Comparison of ENCODE assay signal across 1 cellular context in the genomic region with DNA sequence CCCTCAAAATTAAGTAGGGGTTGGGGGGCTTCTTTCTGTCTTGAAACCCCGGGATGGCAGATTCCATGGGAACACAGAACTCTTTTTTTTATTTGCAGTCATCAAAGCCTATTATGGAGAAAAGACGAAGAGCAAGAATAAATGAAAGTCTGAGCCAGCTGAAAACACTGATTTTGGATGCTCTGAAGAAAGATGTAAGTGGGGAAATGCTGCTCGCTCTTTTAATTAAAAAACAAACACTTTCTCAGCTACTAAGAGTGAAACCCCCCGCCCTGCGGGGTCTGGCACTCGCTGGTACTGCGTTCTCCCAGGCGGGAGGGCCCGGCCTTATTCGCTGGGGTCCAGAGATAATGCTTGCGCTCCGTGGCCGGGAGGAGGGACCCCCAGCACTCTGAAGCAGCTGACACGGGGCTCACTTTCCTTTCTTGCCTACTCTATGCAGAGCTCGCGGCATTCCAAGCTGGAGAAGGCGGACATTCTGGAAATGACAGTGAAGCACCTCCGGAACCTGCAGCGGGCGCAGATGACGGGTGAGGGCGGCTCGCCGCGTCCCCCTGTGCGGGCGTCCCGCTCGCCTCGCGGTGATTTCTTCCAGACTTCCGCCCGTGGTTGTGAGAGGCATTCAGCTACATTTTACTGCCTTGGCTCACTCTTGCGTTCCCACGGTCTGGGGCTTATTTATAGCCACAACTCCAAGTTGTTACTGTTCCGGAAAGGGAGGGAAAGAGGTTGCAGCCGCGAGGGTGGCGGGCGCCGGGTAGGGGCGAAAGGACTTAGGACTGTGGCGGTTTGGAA.
A peak's percentile ranks its signal among the peaks of the same experiment; 100 is the strongest.
TF ChIP-seq lines count a peak whose summit lies in the region.

No MANE protein-coding gene starts in this region.

TF ChIP-seq in K562, 482 proteins besides CTCF, POLR2A, EP300 and RAD21 (continued from another document and continues in another):
- TF ChIP-seq ELF2 (CRISPR knock-in tag; IDR thresholded peaks at IDR 0.05): peak; percentile 68; the same call in 1 of the 2 replicates
- TF ChIP-seq KAT7 (CRISPR knock-in tag; IDR thresholded peaks at IDR 0.05; ENCODE audit: borderline replicate concordance): peak; percentile 91; the same call in 1 of the 2 replicates
- TF ChIP-seq BCOR (IDR thresholded peaks at IDR 0.05): peak; percentile 39; the same call in 1 of the 2 replicates
- TF ChIP-seq ETV1 (tag; conservative IDR thresholded peaks at IDR 0.05; ENCODE audit: low read depth): peak; percentile 69
- TF ChIP-seq ZNF668 (CRISPR knock-in tag; IDR thresholded peaks at IDR 0.05): no peak
- TF ChIP-seq TSC22D4 (tag; IDR thresholded peaks at IDR 0.05): no peak
- TF ChIP-seq IRF2 (CRISPR knock-in tag; IDR thresholded peaks at IDR 0.05): no peak
- TF ChIP-seq RNF2 (IDR thresholded peaks at IDR 0.05): no peak
- TF ChIP-seq TEAD4 (IDR thresholded peaks at IDR 0.05; ENCODE audit: low read length): peak; percentile 2; the same call in 1 of the 2 replicates
- no peak for TF ChIP-seq TEAD4 (CRISPR knock-in tag; IDR thresholded peaks at IDR 0.05; ENCODE audit: borderline replicate concordance)
- TF ChIP-seq SP1 (CRISPR knock-in tag; IDR thresholded peaks at IDR 0.05): peak; percentile 64; the same call in 1 of the 2 replicates
- TF ChIP-seq, protein P1, sequence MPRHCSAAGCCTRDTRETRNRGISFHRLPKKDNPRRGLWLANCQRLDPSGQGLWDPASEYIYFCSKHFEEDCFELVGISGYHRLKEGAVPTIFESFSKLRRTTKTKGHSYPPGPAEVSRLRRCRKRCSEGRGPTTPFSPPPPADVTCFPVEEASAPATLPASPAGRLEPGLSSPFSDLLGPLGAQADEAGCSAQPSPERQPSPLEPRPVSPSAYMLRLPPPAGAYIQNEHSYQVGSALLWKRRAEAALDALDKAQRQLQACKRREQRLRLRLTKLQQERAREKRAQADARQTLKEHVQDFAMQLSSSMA (CRISPR knock-in tag; IDR thresholded peaks at IDR 0.05): 0 out of 2 replicates have a peak, but pooled peaks have one; percentile 19
- no peak for TF ChIP-seq TARDBP (IDR thresholded peaks at IDR 0.05)
- TF ChIP-seq POLR2AphosphoS2 (IDR thresholded peaks at IDR 0.05; ENCODE audit: low read length): 0 out of 2 replicates have a peak, but pooled peaks have one; percentile 17
- TF ChIP-seq, protein P2, sequence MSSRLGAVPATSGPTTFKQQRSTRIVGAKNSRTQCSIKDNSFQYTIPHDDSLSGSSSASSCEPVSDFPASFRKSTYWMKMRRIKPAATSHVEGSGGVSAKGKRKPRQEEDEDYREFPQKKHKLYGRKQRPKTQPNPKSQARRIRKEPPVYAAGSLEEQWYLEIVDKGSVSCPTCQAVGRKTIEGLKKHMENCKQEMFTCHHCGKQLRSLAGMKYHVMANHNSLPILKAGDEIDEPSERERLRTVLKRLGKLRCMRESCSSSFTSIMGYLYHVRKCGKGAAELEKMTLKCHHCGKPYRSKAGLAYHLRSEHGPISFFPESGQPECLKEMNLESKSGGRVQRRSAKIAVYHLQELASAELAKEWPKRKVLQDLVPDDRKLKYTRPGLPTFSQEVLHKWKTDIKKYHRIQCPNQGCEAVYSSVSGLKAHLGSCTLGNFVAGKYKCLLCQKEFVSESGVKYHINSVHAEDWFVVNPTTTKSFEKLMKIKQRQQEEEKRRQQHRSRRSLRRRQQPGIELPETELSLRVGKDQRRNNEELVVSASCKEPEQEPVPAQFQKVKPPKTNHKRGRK (tag; IDR thresholded peaks at IDR 0.05): 0 out of 2 replicates have a peak, but pooled peaks have one; percentile 13
- TF ChIP-seq, protein P3, sequence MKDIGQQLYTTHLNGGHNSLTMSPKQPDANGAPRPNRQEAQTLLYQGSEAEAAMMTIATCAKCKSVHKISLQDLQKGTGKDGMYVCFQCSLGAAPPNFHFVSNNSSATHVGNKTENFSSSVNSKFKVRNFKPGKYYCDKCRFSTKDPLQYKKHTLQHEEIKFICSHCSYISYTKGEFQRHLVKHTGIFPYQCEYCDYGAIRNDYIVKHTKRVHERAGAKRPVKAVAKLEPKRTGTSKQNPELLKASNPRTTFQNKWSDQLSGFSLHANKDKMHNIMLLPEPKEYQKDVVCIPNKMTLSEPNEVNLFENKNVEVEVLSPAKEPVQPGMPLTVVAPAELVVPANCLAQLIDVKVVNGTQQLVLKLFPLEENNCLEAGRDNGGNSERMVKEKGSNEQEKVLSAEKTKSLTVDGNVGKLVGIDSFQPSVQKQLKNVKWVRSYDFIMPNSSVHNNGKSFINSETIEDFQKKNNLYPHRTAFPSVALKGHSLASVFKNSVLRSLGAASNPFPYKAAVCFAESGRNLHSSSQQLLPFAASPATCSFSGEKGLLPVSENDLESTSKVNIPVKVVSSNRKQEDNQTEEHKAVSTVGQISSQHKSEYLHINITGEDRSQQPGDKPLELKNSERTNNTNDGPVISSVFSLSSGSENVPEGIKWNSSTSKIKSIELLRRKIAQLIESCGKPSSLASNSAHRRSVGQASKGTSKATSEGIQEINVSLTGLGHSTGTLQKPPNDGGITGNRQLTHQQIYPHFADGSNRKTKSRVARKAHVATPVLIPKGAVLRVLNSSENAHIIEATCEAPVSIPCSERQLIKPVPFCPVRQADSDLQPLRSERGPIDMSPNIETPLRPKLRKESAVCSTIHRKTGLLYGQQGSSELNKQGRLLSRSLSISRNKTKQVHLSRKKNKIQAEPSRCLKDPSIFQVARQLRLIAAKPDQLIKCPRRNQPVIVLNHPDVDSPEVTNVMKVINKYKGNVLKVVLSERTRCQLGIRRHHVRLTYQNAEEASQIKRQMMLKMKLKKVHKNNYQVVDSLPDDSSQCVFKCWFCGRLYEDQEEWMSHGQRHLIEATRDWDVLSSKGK (CRISPR knock-in tag; IDR thresholded peaks at IDR 0.05): 0 out of 2 replicates have a peak, but pooled peaks have one; percentile 45
- peak; percentile 71 for TF ChIP-seq RBFOX2 (IDR thresholded peaks at IDR 0.05; ENCODE audit: low read depth, low read length)
- TF ChIP-seq ZNF165 (CRISPR knock-in tag; IDR thresholded peaks at IDR 0.05; ENCODE audit: borderline replicate concordance): no peak
- TF ChIP-seq KLF10 (CRISPR knock-in tag; IDR thresholded peaks at IDR 0.05): 0 out of 2 replicates have a peak, but pooled peaks have one; percentile 5
- TF ChIP-seq CHD1 (IDR thresholded peaks at IDR 0.05; ENCODE audit: low read length): peak; percentile 89
- TF ChIP-seq, protein P4, sequence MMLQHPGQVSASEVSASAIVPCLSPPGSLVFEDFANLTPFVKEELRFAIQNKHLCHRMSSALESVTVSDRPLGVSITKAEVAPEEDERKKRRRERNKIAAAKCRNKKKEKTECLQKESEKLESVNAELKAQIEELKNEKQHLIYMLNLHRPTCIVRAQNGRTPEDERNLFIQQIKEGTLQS (IDR thresholded peaks at IDR 0.05): no peak
- TF ChIP-seq, protein P4 (CRISPR knock-in tag; conservative IDR thresholded peaks at IDR 0.05): peak; percentile 56; the same call in 1 of the 2 replicates
- no peak for TF ChIP-seq NR2C2 (CRISPR knock-in tag; IDR thresholded peaks at IDR 0.05)
- TF ChIP-seq NR2C2 (tag; IDR thresholded peaks at IDR 0.05): no peak
- 0 out of 2 replicates have a peak, but pooled peaks have one; percentile 35 for TF ChIP-seq MEF2A (IDR thresholded peaks at IDR 0.05; ENCODE audit: control insufficient read depth, low read depth, low read length)
- TF ChIP-seq TBP (optimal IDR thresholded peaks at IDR 0.05; ENCODE audit: low read depth, low read length): no peak
- 0 out of 2 replicates have a peak, but pooled peaks have one; percentile 6 for TF ChIP-seq ZFX (CRISPR knock-in tag; IDR thresholded peaks at IDR 0.05)
- TF ChIP-seq SMARCE1 (IDR thresholded peaks at IDR 0.05): 0 out of 2 replicates have a peak, but pooled peaks have one; percentile 40
- TF ChIP-seq TCF3 (CRISPR knock-in tag; IDR thresholded peaks at IDR 0.05): 0 out of 2 replicates have a peak, but pooled peaks have one; percentile 3
- TF ChIP-seq, protein P5, sequence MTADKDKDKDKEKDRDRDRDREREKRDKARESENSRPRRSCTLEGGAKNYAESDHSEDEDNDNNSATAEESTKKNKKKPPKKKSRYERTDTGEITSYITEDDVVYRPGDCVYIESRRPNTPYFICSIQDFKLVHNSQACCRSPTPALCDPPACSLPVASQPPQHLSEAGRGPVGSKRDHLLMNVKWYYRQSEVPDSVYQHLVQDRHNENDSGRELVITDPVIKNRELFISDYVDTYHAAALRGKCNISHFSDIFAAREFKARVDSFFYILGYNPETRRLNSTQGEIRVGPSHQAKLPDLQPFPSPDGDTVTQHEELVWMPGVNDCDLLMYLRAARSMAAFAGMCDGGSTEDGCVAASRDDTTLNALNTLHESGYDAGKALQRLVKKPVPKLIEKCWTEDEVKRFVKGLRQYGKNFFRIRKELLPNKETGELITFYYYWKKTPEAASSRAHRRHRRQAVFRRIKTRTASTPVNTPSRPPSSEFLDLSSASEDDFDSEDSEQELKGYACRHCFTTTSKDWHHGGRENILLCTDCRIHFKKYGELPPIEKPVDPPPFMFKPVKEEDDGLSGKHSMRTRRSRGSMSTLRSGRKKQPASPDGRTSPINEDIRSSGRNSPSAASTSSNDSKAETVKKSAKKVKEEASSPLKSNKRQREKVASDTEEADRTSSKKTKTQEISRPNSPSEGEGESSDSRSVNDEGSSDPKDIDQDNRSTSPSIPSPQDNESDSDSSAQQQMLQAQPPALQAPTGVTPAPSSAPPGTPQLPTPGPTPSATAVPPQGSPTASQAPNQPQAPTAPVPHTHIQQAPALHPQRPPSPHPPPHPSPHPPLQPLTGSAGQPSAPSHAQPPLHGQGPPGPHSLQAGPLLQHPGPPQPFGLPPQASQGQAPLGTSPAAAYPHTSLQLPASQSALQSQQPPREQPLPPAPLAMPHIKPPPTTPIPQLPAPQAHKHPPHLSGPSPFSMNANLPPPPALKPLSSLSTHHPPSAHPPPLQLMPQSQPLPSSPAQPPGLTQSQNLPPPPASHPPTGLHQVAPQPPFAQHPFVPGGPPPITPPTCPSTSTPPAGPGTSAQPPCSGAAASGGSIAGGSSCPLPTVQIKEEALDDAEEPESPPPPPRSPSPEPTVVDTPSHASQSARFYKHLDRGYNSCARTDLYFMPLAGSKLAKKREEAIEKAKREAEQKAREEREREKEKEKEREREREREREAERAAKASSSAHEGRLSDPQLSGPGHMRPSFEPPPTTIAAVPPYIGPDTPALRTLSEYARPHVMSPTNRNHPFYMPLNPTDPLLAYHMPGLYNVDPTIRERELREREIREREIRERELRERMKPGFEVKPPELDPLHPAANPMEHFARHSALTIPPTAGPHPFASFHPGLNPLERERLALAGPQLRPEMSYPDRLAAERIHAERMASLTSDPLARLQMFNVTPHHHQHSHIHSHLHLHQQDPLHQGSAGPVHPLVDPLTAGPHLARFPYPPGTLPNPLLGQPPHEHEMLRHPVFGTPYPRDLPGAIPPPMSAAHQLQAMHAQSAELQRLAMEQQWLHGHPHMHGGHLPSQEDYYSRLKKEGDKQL (CRISPR knock-in tag; IDR thresholded peaks at IDR 0.05; ENCODE audit: borderline replicate concordance): 0 out of 2 replicates have a peak, but pooled peaks have one; percentile 16
- TF ChIP-seq, protein P6, sequence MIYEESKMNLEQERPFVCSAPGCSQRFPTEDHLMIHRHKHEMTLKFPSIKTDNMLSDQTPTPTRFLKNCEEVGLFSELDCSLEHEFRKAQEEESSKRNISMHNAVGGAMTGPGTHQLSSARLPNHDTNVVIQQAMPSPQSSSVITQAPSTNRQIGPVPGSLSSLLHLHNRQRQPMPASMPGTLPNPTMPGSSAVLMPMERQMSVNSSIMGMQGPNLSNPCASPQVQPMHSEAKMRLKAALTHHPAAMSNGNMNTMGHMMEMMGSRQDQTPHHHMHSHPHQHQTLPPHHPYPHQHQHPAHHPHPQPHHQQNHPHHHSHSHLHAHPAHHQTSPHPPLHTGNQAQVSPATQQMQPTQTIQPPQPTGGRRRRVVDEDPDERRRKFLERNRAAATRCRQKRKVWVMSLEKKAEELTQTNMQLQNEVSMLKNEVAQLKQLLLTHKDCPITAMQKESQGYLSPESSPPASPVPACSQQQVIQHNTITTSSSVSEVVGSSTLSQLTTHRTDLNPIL (CRISPR knock-in tag; IDR thresholded peaks at IDR 0.05): 0 out of 2 replicates have a peak, but pooled peaks have one; percentile 68
- peak; percentile 51; the same call in 1 of the 2 replicates for TF ChIP-seq ETV5 (CRISPR knock-in tag; IDR thresholded peaks at IDR 0.05; ENCODE audit: low read depth)
- no peak for TF ChIP-seq KAT8 (IDR thresholded peaks at IDR 0.05; ENCODE audit: low read depth)
- TF ChIP-seq KDM5B (IDR thresholded peaks at IDR 0.05; ENCODE audit: insufficient replicate concordance, low read depth, low read length): peak; percentile 54
- TF ChIP-seq, protein P7, sequence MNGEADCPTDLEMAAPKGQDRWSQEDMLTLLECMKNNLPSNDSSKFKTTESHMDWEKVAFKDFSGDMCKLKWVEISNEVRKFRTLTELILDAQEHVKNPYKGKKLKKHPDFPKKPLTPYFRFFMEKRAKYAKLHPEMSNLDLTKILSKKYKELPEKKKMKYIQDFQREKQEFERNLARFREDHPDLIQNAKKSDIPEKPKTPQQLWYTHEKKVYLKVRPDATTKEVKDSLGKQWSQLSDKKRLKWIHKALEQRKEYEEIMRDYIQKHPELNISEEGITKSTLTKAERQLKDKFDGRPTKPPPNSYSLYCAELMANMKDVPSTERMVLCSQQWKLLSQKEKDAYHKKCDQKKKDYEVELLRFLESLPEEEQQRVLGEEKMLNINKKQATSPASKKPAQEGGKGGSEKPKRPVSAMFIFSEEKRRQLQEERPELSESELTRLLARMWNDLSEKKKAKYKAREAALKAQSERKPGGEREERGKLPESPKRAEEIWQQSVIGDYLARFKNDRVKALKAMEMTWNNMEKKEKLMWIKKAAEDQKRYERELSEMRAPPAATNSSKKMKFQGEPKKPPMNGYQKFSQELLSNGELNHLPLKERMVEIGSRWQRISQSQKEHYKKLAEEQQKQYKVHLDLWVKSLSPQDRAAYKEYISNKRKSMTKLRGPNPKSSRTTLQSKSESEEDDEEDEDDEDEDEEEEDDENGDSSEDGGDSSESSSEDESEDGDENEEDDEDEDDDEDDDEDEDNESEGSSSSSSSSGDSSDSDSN (IDR thresholded peaks at IDR 0.05; ENCODE audit: borderline replicate concordance in 1 of 2, low read depth in 2 of 2, low read length in 2 of 2): peak in 1 of 2 experiments; percentile 73; a peak in 2 of 4 replicates
